In genomic region chr10:127364034-127364433, GRCh38 we compare ENCODE assay signal across 30 cellular contexts.
"Had no signal": no experiment of that assay in that cellular context is flagged by ENCODE, and none has a peak within 500 bp of the region (broad histone marks: within the 10 kb centered on the region; RNA-seq: fewer than 3 reads in every experiment).

No MANE protein-coding gene starts in this region.

- H3K4me2 ChIP-seq: neural progenitor cell had no signal

- H3K27ac ChIP-seq: left lung, lower lobe of right lung, neural progenitor cell, pancreas, prostate gland, skin epidermis, stomach, testis, thyroid gland, transverse colon, upper lobe of left lung, vagina had no signal

- H3K27ac Mint-ChIP-seq: naive B cell; natural killer cell; nephron progenitor cell; neural progenitor cell; stimulated activated naive B cell treated with anti-CD40 and anti-IgM and Interleukin-4, amounts not matched to agents 10 μg/mL and 1 μg/mL and 100 μg/mL, for 72 hours had no signal

- H3K36me3 Mint-ChIP-seq: naive B cell; natural killer cell; stimulated activated naive B cell treated with anti-CD40 and anti-IgM and Interleukin-4, amounts not matched to agents 10 μg/mL and 1 μg/mL and 100 μg/mL, for 72 hours had no signal

- H3K4me3 Mint-ChIP-seq: naive B cell; natural killer cell; nephron progenitor cell; neural progenitor cell; stimulated activated naive B cell treated with anti-CD40 and anti-IgM and Interleukin-4, amounts not matched to agents 10 μg/mL and 1 μg/mL and 100 μg/mL, for 72 hours had no signal

- H3K4me1 Mint-ChIP-seq: naive B cell; neural progenitor cell; stimulated activated naive B cell treated with anti-CD40 and anti-IgM and Interleukin-4, amounts not matched to agents 10 μg/mL and 1 μg/mL and 100 μg/mL, for 72 hours had no signal

- H3K4me1 ChIP-seq: left lung, lower lobe of right lung, neural progenitor cell, pancreas, prostate gland, stomach, testis, thyroid gland, transverse colon, upper lobe of left lung, vagina had no signal

- H3K27me3 ChIP-seq: left lung, neural progenitor cell, pancreas, stomach, testis, thyroid gland, transverse colon, upper lobe of left lung, vagina had no signal

- H3K9ac ChIP-seq: neural progenitor cell had no signal

- ATAC-seq: left colon; left lung; lower lobe of right lung; natural killer cell; right cardiac atrium; sciatic nerve; stimulated activated naive B cell treated with anti-CD40 and anti-IgM and Interleukin-4, amounts not matched to agents 10 μg/mL and 1 μg/mL and 100 μg/mL, for 72 hours; stimulated activated naive CD8-positive, alpha-beta T cell treated with anti-CD3 and anti-CD28 coated beads, Interleukin-15, Interleukin-2, amounts not matched to agents 100 U/mL and 50 U/mL, for 24 hours had no signal

- H3K4me3 ChIP-seq: left lung, lower lobe of right lung, neural progenitor cell, pancreas, prostate gland, skin epidermis, stomach, testis, thyroid gland, transverse colon, upper lobe of left lung, vagina had no signal

- H3K9me3 ChIP-seq: left lung, lower lobe of right lung, pancreas, prostate gland, stomach, testis, thyroid gland, transverse colon, upper lobe of left lung, vagina had no signal

- H3K9me3 Mint-ChIP-seq: naive B cell, natural killer cell, nephron progenitor cell, neural progenitor cell had no signal

- DNase-seq: hippocampal formation; kidney glomerular epithelial cell; left colon; left lung; lower lobe of right lung; mammary epithelial cell; mesenchymal stem cell; naive B cell; natural killer cell; nephron progenitor cell; pancreas; posterior cingulate gyrus; retina; right cardiac atrium; stimulated activated CD4-positive, alpha-beta T cell treated with anti-CD3 and anti-CD28 coated beads, Interleukin-12 subunit alpha, Interleukin-12 subunit beta, amount 100 ng/mL, for 4 hours; stimulated activated CD4-positive, alpha-beta T cell treated with anti-CD3 and anti-CD28 coated beads, Interleukin-15, amount 100 ng/mL, for 24 hours; stimulated activated CD4-positive, alpha-beta T cell treated with anti-CD3 and anti-CD28 coated beads, Interleukin-2, amount 100 ng/mL, for 24 hours; stimulated activated CD4-positive, alpha-beta T cell treated with anti-CD3 and anti-CD28 coated beads, Interleukin-4, amount 100 ng/mL, for 1 hour; stimulated activated naive B cell treated with anti-CD40 and anti-IgM and Interleukin-4, amounts not matched to agents 10 μg/mL and 1 μg/mL and 100 μg/mL, for 72 hours; stimulated activated naive CD8-positive, alpha-beta T cell treated with anti-CD3 and anti-CD28 coated beads, Interleukin-15, Interleukin-2, amounts not matched to agents 100 U/mL and 50 U/mL, for 24 hours; stomach; testis; thyroid gland; transverse colon; upper lobe of left lung had no signal

- H3K36me3 ChIP-seq: neural progenitor cell, prostate gland had no signal
